ENCODE assay signal across 8 cellular contexts in genomic region chr2:55050133-55050994, GRCh38. TPM values are rescaled to one million over a fixed set of nuclear protein-coding genes. Genes with fewer than 3 reads are reported as not detected.
A peak's percentile ranks its signal among the peaks of the same experiment; 100 is the strongest.
DNase-seq lines count a peak whose midpoint lies in the region; ATAC-seq and TF ChIP-seq lines count a peak whose summit lies in the region.

TSS of gene RTN4 (minus strand) at chr2:55050451. CDS start at chr2:55050300, 151 bp downstream.

- WGBS in lung, 2 donors, result 0% methylated on average over 52 to 60 of the region's 61 CpGs

- TF ChIP-seq CTCF in lung (IDR thresholded peaks at IDR 0.05; ENCODE audit: control extremely low read depth, extremely low read depth), result no peak

- DNase-seq in CMK (ENCODE audit: low read depth) (peak; percentile 98), HS-5 (ENCODE audit: low read depth) (peak; percentile 97), lung (ENCODE audit: low spot score) (peak; percentile 98)
- peak; percentile 98 for DNase-seq in NK-92 treated with Interleukin-12 subunit alpha and Interleukin-12 subunit beta, amount 100 ng/mL, for 24 hours (lab: John Stamatoyannopoulos, UW)
- peak; percentile 98 for DNase-seq in activated CD8-positive, alpha-beta memory T cell treated with anti-CD3 and anti-CD28 coated beads for 24 hours
- peak; percentile 96 for DNase-seq in effector CD8-positive, alpha-beta T cell (lab: John Stamatoyannopoulos, UW)
- peak; percentile 88 to 98 (median 98) for DNase-seq in stimulated activated CD4-positive, alpha-beta T cell treated with anti-CD3 and anti-CD28 coated beads, TNF-alpha, amount 100 ng/mL, for 4 hours (ENCODE audit: low read depth in 3 of 3)

- no peaks in the 10 kb centered on the region for H3K36me3 ChIP-seq in lung (ENCODE audit: control insufficient read depth in 2 of 2, insufficient read depth in 2 of 2, low read length in 2 of 2)

- no peaks in the 10 kb centered on the region for H3K9me3 ChIP-seq in lung (ENCODE audit: control insufficient read depth in 2 of 2, insufficient read depth in 1 of 2, low read length in 1 of 2)

- H3K4me3 ChIP-seq in lung, result peak within 1 kb of the TSS; percentile 92

- peaks cover 1 to 10% of the 10 kb centered on the region in 2 donors for H3K4me1 ChIP-seq in lung (ENCODE audit: control insufficient read depth in 2 of 2, insufficient read depth in 2 of 2, low read length in 2 of 2)

- peak within 1 kb of the TSS; percentile 97 to 98 for H3K27ac ChIP-seq in lung (ENCODE audit: low read depth in 1 of 2, low read length in 1 of 2)

- no peaks in the 10 kb centered on the region for H3K27me3 ChIP-seq in lung (ENCODE audit: control insufficient read depth, insufficient read depth)

- ATAC-seq in GM19468 (IDR thresholded peaks at IDR 0.05; ENCODE audit: extremely low read depth, unreplicated experiment), result peak; percentile 75
- peak; percentile 93 for ATAC-seq in lung (ENCODE audit: insufficient read depth, low FRiP score)

RNA-seq across cellular contexts. Expression of gene RTN4, which starts in this region (rescaled TPM):
- total RNA-seq in lung, result 100 to 1,000 TPM; 168 to 311 TPM
- polyA plus RNA-seq in lung, result 100 to 1,000 TPM; 168 to 292 TPM

Comparison
In these comparisons a context has a peak if more than half of its experiments do, and no peak if none do; other contexts are left out.
1. Peak in every context shown above with its lines: DNase-seq, ATAC-seq, H3K4me3 ChIP-seq and H3K27ac ChIP-seq.